Comparison of ENCODE assay signal across 8 cellular contexts in genomic region chr6:90284236-90284744, GRCh38. TPM values are rescaled to one million over a fixed set of nuclear protein-coding genes. Genes with fewer than 3 reads are reported as not detected.
DNase-seq lines count a peak whose midpoint lies in the region; ATAC-seq and TF ChIP-seq lines count a peak whose summit lies in the region.

No MANE protein-coding gene starts in this region.

- peak overlapping the region; percentile 79 for H3K4me3 Mint-ChIP-seq in T-helper 2 cell treated with Interferon-gamma antibody and Interleukin-4, amounts not matched to agents 5 μg/mL and 100 μg/mL, for 36 hours
- H3K4me3 Mint-ChIP-seq in mesothelial cell of epicardium = peak overlapping the region; percentile 35

- no peaks in the 10 kb centered on the region for H3K27me3 Mint-ChIP-seq in T-helper 2 cell treated with Interferon-gamma antibody and Interleukin-4, amounts not matched to agents 5 μg/mL and 100 μg/mL, for 36 hours (ENCODE audit: low read depth)
- no peaks in the 10 kb centered on the region for H3K27me3 Mint-ChIP-seq in mesothelial cell of epicardium (ENCODE audit: low read depth)

- H3K4me3 ChIP-seq in AG09309 (ENCODE audit: control insufficient read depth, low read depth, low read length) (no peak overlapping the region), tibial artery (peak overlapping the region; percentile 27 to 36)

- H3K9me3 Mint-ChIP-seq in T-helper 2 cell treated with Interferon-gamma antibody and Interleukin-4, amounts not matched to agents 5 μg/mL and 100 μg/mL, for 36 hours = peaks cover 12% of the 10 kb centered on the region
- peaks cover 4% of the 10 kb centered on the region for H3K9me3 Mint-ChIP-seq in mesothelial cell of epicardium

- peak overlapping the region; percentile 91 for H3K27ac Mint-ChIP-seq in T-helper 2 cell treated with Interferon-gamma antibody and Interleukin-4, amounts not matched to agents 5 μg/mL and 100 μg/mL, for 36 hours
- H3K27ac Mint-ChIP-seq in mesothelial cell of epicardium = peak overlapping the region; percentile 82

- peak; percentile 59 for DNase-seq in AG09309 (ENCODE audit: low read depth)
- peak; percentile 81 for DNase-seq in T-helper 2 cell treated with Interferon-gamma antibody and Interleukin-4, amounts not matched to agents 5 μg/mL and 100 μg/mL, for 36 hours (ENCODE audit: low spot score)
- peak; percentile 52 to 91 for DNase-seq in dermis microvascular lymphatic vessel endothelial cell (ENCODE audit: low read depth in 2 of 2)
- no peak for DNase-seq in mesothelial cell of epicardium (ENCODE audit: low spot score in 2 of 2, unreplicated experiment in 2 of 2)
- DNase-seq in tibial artery = peak in 1 of 2 donors; percentile 21
- no peak for DNase-seq in NCI-H2029 (lab: John Stamatoyannopoulos, UW)

- TF ChIP-seq CTCF in AG09309 (IDR thresholded peaks at IDR 0.05; ENCODE audit: control insufficient read depth, insufficient read depth, low read depth, low read length, missing control alignments) = peak; percentile 9
- no peak for TF ChIP-seq CTCF in mesothelial cell of epicardium (IDR thresholded peaks at IDR 0.05; ENCODE audit: unreplicated experiment)
- TF ChIP-seq CTCF in tibial artery (IDR thresholded peaks at IDR 0.05) = peak in 1 of 2 experiments; percentile 13

- intact Hi-C loops in tibial artery (cut with DNase I; ENCODE audit: low total_unique reads) = no loop called here

- no peaks in the 10 kb centered on the region for H3K36me3 ChIP-seq in tibial artery

- peaks cover 79% of the 10 kb centered on the region for H3K4me1 Mint-ChIP-seq in T-helper 2 cell treated with Interferon-gamma antibody and Interleukin-4, amounts not matched to agents 5 μg/mL and 100 μg/mL, for 36 hours (ENCODE audit: low read depth)
- peaks cover 37% of the 10 kb centered on the region for H3K4me1 Mint-ChIP-seq in mesothelial cell of epicardium

- peak overlapping the region in 1 of 2 donors; percentile 12 for H3K27ac ChIP-seq in tibial artery

- peaks cover 25% of the 10 kb centered on the region for H3K36me3 Mint-ChIP-seq in T-helper 2 cell treated with Interferon-gamma antibody and Interleukin-4, amounts not matched to agents 5 μg/mL and 100 μg/mL, for 36 hours (ENCODE audit: low read depth)
- H3K36me3 Mint-ChIP-seq in mesothelial cell of epicardium = peaks cover 8% of the 10 kb centered on the region

- peak; percentile 3 for ATAC-seq in GM19372 (IDR thresholded peaks at IDR 0.05; ENCODE audit: low read depth, unreplicated experiment)
- peak; percentile 14 for ATAC-seq in HG03442 (IDR thresholded peaks at IDR 0.05; ENCODE audit: unreplicated experiment)

- no peaks in the 10 kb centered on the region for H3K9me3 ChIP-seq in tibial artery

- no peaks in the 10 kb centered on the region for H3K27me3 ChIP-seq in tibial artery

- H3K4me1 ChIP-seq in tibial artery = peaks cover 0 to 23% (median 18%) of the 10 kb centered on the region in 4 donors

RNA-seq across cellular contexts. Expression of gene BACH2, which starts 12.4 kb away (rescaled TPM):
- total RNA-seq in dermis microvascular lymphatic vessel endothelial cell (1.5 and 4.3 TPM in 2 replicates), mesothelial cell of epicardium (34.1 to 36.1 TPM (median 34.1 TPM) in 3 replicates)

Comparison
In these comparisons a context has a peak if more than half of its experiments do, and no peak if none do; other contexts are left out.
1. DNase-seq: peak in AG09309 (single experiment), T-helper 2 cell treated with Interferon-gamma antibody and Interleukin-4, amounts not matched to agents 5 μg/mL and 100 μg/mL, for 36 hours (single experiment) and dermis microvascular lymphatic vessel endothelial cell (2 of 2); none in mesothelial cell of epicardium (0 of 2) and NCI-H2029 (single experiment).